In the genomic region with DNA sequence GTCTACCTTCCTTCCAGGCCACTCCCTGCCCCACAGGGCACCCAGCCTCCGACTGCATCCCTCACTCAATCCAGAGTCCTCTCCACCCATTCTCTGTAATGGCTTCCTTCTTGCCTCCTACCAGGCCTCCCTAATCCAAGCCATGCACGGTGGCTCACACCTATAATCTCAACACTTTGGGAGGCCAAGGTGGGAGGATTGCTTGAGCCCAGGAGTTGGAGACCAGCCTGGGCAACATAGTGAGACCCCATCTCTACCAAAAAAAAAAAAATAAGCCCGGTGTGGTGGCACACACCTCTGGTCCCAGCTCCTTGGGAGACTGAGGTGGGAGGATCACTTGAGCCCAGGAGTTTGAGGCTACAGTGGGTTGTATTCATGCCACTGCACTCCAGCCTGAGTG, we compare ENCODE assay signal across 9 cellular contexts. TPM values are rescaled to one million over a fixed set of nuclear protein-coding genes. Genes with fewer than 3 reads are reported as not detected.
DNase-seq lines count a peak whose midpoint lies in the region; ATAC-seq, FAIRE-seq and TF ChIP-seq lines count a peak whose summit lies in the region.
"Not testable (repeated sequence)": the region's sequence is repeated elsewhere in the genome, so short reads cannot be mapped to it uniquely, and the experiment has no call there.
"Had no signal": no experiment of that assay in that cellular context is flagged by ENCODE, and none has a peak within 500 bp of the region (broad histone marks: within the 10 kb centered on the region; RNA-seq: fewer than 3 reads in every experiment).

No MANE protein-coding gene starts in this region.

- not testable (repeated sequence) for H4K20me1 ChIP-seq in K562 (replicated peaks; ENCODE audit: control insufficient read depth, insufficient read depth, low read length)
- H4K20me1 ChIP-seq in neural progenitor cell (ENCODE audit: low read depth) = peaks cover 18% of the 10 kb centered on the region

- not testable (repeated sequence) for H3K9me3 ChIP-seq in HEK293 (ENCODE audit: control insufficient read depth, insufficient read depth, low read depth, low read length); K562 (replicated peaks; ENCODE audit: control insufficient read depth, insufficient read depth, low read depth, low read length); neural progenitor cell (ENCODE audit: low read depth)

- H3K4me3 Mint-ChIP-seq in WTC11; effector memory CD8-positive, alpha-beta T cell; neural progenitor cell; stimulated activated naive B cell treated with anti-CD40 and anti-IgM and Interleukin-4, amounts not matched to agents 10 μg/mL and 1 μg/mL and 100 μg/mL, for 72 hours: not testable (repeated sequence)
- H3K4me3 Mint-ChIP-seq in glutamatergic neuron (ENCODE audit: unreplicated experiment) = peak overlapping the region; percentile 69

- not testable (repeated sequence) for TF ChIP-seq RAD21 in K562 (CRISPR knock-in tag; conservative IDR thresholded peaks at IDR 0.05 in 1 of 2, IDR thresholded peaks at IDR 0.05 in 1 of 2)

- not testable (repeated sequence) for H2AFZ ChIP-seq in K562 (ENCODE audit: low read depth, low read length); neural progenitor cell (replicated peaks)

- FAIRE-seq in K562 (lab: Jason Lieb, UNC) = not testable (repeated sequence)

- TF ChIP-seq EP300 in K562 (IDR thresholded peaks at IDR 0.05; ENCODE audit: low read length) = not testable (repeated sequence)

- not testable (repeated sequence) for TF ChIP-seq CTCF in HEK293 (tag by site-specific recombination; IDR thresholded peaks at IDR 0.05); WTC11 (IDR thresholded peaks at IDR 0.05); K562 (IDR thresholded peaks at IDR 0.05 in 2 of 3, conservative IDR thresholded peaks at IDR 0.05 in 1 of 3; ENCODE audit: insufficient read depth in 2 of 3, low read depth in 1 of 3, low read length in 3 of 3); glutamatergic neuron (IDR thresholded peaks at IDR 0.05; ENCODE audit: partially characterized antibody, unreplicated experiment); neural progenitor cell (IDR thresholded peaks at IDR 0.05)

- not testable (repeated sequence) for H3K27me3 Mint-ChIP-seq in WTC11 (ENCODE audit: low read depth); effector memory CD8-positive, alpha-beta T cell; neural progenitor cell (ENCODE audit: insufficient read depth, low read depth); stimulated activated naive B cell treated with anti-CD40 and anti-IgM and Interleukin-4, amounts not matched to agents 10 μg/mL and 1 μg/mL and 100 μg/mL, for 72 hours
- H3K27me3 Mint-ChIP-seq in glutamatergic neuron (ENCODE audit: unreplicated experiment) = peaks cover 25% of the 10 kb centered on the region

- peaks cover 15% of the 10 kb centered on the region for H3K4me1 ChIP-seq in HEK293 (ENCODE audit: control insufficient read depth, insufficient read depth, low read length)
- H3K4me1 ChIP-seq in K562 (replicated peaks in 1 of 2; ENCODE audit: control insufficient read depth in 2 of 2, insufficient read depth in 2 of 2, low read length in 2 of 2) = peaks cover 34 to 54% of the 10 kb centered on the region in 2 experiments
- peaks cover 11% of the 10 kb centered on the region for H3K4me1 ChIP-seq in neural progenitor cell

- in situ Hi-C loops in K562 (cut with MboI) = not testable (repeated sequence)

- ATAC-seq in WTC11; activated naive CD4-positive, alpha-beta T cell treated with anti-CD3 and anti-CD28 coated beads, Interleukin-2, amount 50 U/mL, for 72 hours; K562; effector memory CD8-positive, alpha-beta T cell (replicated peaks); stimulated activated naive B cell treated with anti-CD40 and anti-IgM and Interleukin-4, amounts not matched to agents 10 μg/mL and 1 μg/mL and 100 μg/mL, for 72 hours (replicated peaks): not testable (repeated sequence)

- H3K4me1 Mint-ChIP-seq in WTC11; effector memory CD8-positive, alpha-beta T cell (ENCODE audit: low read depth in 2 of 2); stimulated activated naive B cell treated with anti-CD40 and anti-IgM and Interleukin-4, amounts not matched to agents 10 μg/mL and 1 μg/mL and 100 μg/mL, for 72 hours: not testable (repeated sequence)
- H3K4me1 Mint-ChIP-seq in glutamatergic neuron (ENCODE audit: low read depth, unreplicated experiment) (peaks cover 20% of the 10 kb centered on the region), neural progenitor cell (peaks cover 17% of the 10 kb centered on the region)

- not testable (repeated sequence) for TF ChIP-seq POLR2A in K562 (conservative IDR thresholded peaks at IDR 0.05)

- H3K9me1 ChIP-seq in K562 (ENCODE audit: control insufficient read depth, insufficient read depth, low read length) = not testable (repeated sequence)

- H3K9ac ChIP-seq in K562 (ENCODE audit: insufficient read depth in 1 of 2, low read depth in 2 of 2, low read length in 2 of 2) = peak overlapping the region in 1 of 2 experiments; percentile 43; a peak in 1 of 4 replicates
- H3K9ac ChIP-seq in neural progenitor cell = not testable (repeated sequence)

- H3K27me3 ChIP-seq in K562 (ENCODE audit: control insufficient read depth in 2 of 2, insufficient read depth in 2 of 2, low read length in 2 of 2); neural progenitor cell: not testable (repeated sequence)

- not testable (repeated sequence) for H3K27ac Mint-ChIP-seq in WTC11
- peak overlapping the region; percentile 16 to 51 for H3K27ac Mint-ChIP-seq in activated naive CD4-positive, alpha-beta T cell treated with anti-CD3 and anti-CD28 coated beads, Interleukin-2, amount 50 U/mL, for 72 hours
- H3K27ac Mint-ChIP-seq in effector memory CD8-positive, alpha-beta T cell = peak overlapping the region; percentile 10 to 46
- peak overlapping the region; percentile 59 for H3K27ac Mint-ChIP-seq in glutamatergic neuron (ENCODE audit: unreplicated experiment)
- peak overlapping the region; percentile 83 for H3K27ac Mint-ChIP-seq in neural progenitor cell
- H3K27ac Mint-ChIP-seq in stimulated activated naive B cell treated with anti-CD40 and anti-IgM and Interleukin-4, amounts not matched to agents 10 μg/mL and 1 μg/mL and 100 μg/mL, for 72 hours = peak overlapping the region; percentile 71

- peaks cover 10% of the 10 kb centered on the region for H3F3A ChIP-seq in neural progenitor cell (ENCODE audit: low read depth)

- peaks cover 10% of the 10 kb centered on the region; the same call in 2 of the 3 replicates for H3K79me2 ChIP-seq in K562 (ENCODE audit: control insufficient read depth, insufficient read depth, low read length)
- H3K79me2 ChIP-seq in neural progenitor cell (ENCODE audit: low read depth) = not testable (repeated sequence)

- H3K27ac ChIP-seq in HEK293 (ENCODE audit: extremely low read depth, low read depth, low read length); K562 (ENCODE audit: extremely low read depth, low read depth, low read length); neural progenitor cell: not testable (repeated sequence)

- H3K36me3 Mint-ChIP-seq in WTC11 = peaks cover 30% of the 10 kb centered on the region
- H3K36me3 Mint-ChIP-seq in activated naive CD4-positive, alpha-beta T cell treated with anti-CD3 and anti-CD28 coated beads, Interleukin-2, amount 50 U/mL, for 72 hours; glutamatergic neuron (ENCODE audit: unreplicated experiment): not testable (repeated sequence)
- H3K36me3 Mint-ChIP-seq in effector memory CD8-positive, alpha-beta T cell (ENCODE audit: insufficient read depth) = peaks cover 35% of the 10 kb centered on the region
- peaks cover 15% of the 10 kb centered on the region for H3K36me3 Mint-ChIP-seq in neural progenitor cell
- H3K36me3 Mint-ChIP-seq in stimulated activated naive B cell treated with anti-CD40 and anti-IgM and Interleukin-4, amounts not matched to agents 10 μg/mL and 1 μg/mL and 100 μg/mL, for 72 hours = peaks cover 27 to 42% of the 10 kb centered on the region in 2 donors

- intact Hi-C loops in K562 (cut with micrococcal nuclease) = not testable (repeated sequence)

- CTCF ChIA-PET in HEK293 (lab: Yijun Ruan, JAX) (interaction anchor here (1.6 kb wide), 1 partner anchor 153 kb away, joined by 3 read pairs; no protein-coding TSS in a partner anchor), WTC11 (lab: Charles Lee) (interaction anchor here (0.8 kb wide), 1 partner anchor 51 kb away, joined by 3 read pairs; no protein-coding TSS in a partner anchor)
- CTCF ChIA-PET in K562 (lab: Yijun Ruan, JAX; ENCODE audit: low intra/inter-chr PET ratio) = not testable (repeated sequence)

- BruUV-seq in K562 (replicated peaks; lab: Mats Ljungman, UMichigan) = not testable (repeated sequence)

- not testable (repeated sequence) for H3K4me3 ChIP-seq in HEK293 (ENCODE audit: low read depth, low read length); K562; neural progenitor cell

- POLR2A ChIA-PET in HEK293 (lab: Yijun Ruan, JAX); WTC11 (lab: Charles Lee): not testable (repeated sequence)
- POLR2A ChIA-PET in K562 (lab: Yijun Ruan, JAX) = interaction anchor here (1.3 to 1.5 kb wide), 2 partner anchors 26 to 95 kb away, joined by 4 to 6 read pairs; a partner anchor contains a TSS

- not testable (repeated sequence) for DNase-seq in WTC11 (ENCODE audit: low spot score); activated naive CD4-positive, alpha-beta T cell treated with anti-CD3 and anti-CD28 coated beads, Interleukin-2, amount 50 U/mL, for 72 hours (ENCODE audit: low spot score in 2 of 2); K562 (ENCODE audit: extremely low read depth in 1 of 4, low spot score in 3 of 4); effector memory CD8-positive, alpha-beta T cell; glutamatergic neuron; neural progenitor cell (ENCODE audit: low spot score); stimulated activated naive B cell treated with anti-CD40 and anti-IgM and Interleukin-4, amounts not matched to agents 10 μg/mL and 1 μg/mL and 100 μg/mL, for 72 hours

- WGBS in K562 (ENCODE audit: insufficient coverage, low coverage, missing lambda C conversion rate) = 76% methylated on average over 3 of the region's 3 CpGs

- not testable (repeated sequence) for H3K9me3 Mint-ChIP-seq in WTC11; activated naive CD4-positive, alpha-beta T cell treated with anti-CD3 and anti-CD28 coated beads, Interleukin-2, amount 50 U/mL, for 72 hours; effector memory CD8-positive, alpha-beta T cell; neural progenitor cell; stimulated activated naive B cell treated with anti-CD40 and anti-IgM and Interleukin-4, amounts not matched to agents 10 μg/mL and 1 μg/mL and 100 μg/mL, for 72 hours
- peaks cover 21% of the 10 kb centered on the region for H3K9me3 Mint-ChIP-seq in glutamatergic neuron (ENCODE audit: unreplicated experiment)

- H3K4me2 ChIP-seq in K562 (ENCODE audit: insufficient read depth, low read length); neural progenitor cell: not testable (repeated sequence)

- H3K36me3 ChIP-seq in HEK293 (ENCODE audit: control insufficient read depth in 2 of 2, insufficient read depth in 1 of 2, low read length in 2 of 2) (peaks cover 70 to 74% of the 10 kb centered on the region in 2 experiments), K562 (ENCODE audit: control insufficient read depth, insufficient read depth, low read length) (peaks cover 61% of the 10 kb centered on the region)
- not testable (repeated sequence) for H3K36me3 ChIP-seq in neural progenitor cell

RNA-seq across cellular contexts. Expression of a gene that starts 19.7 kb away (rescaled TPM):
- total RNA-seq in WTC11 (2021) = 0.21 to 0.31 TPM (median 0.25 TPM) in 3 replicates
- total RNA-seq in activated naive CD4-positive, alpha-beta T cell treated with anti-CD3 and anti-CD28 coated beads, Interleukin-2, amount 50 U/mL, for 72 hours = not detected
- total RNA-seq in K562 (2011; cell fraction: chromatin; rRNA removed; ENCODE audit: low replicate concordance) = not detected in 2 replicates
- total RNA-seq in K562 (2011; cell fraction: nucleolus; rRNA removed) = 0.13 TPM in 1 of 2 replicates, not detected in the other
- total RNA-seq in K562 (2011; cell fraction: nucleoplasm; rRNA removed) = 0.31 TPM in 1 of 2 replicates, not detected in the other
- total RNA-seq in K562 (2014; rRNA removed) = 0.08 TPM in 1 of 2 replicates, not detected in the other
- not detected in 2 replicates for total RNA-seq in K562 (2014; rRNA removed; fragmentation: Illumina TruSeq; extraction: Trizol)
- total RNA-seq in K562 (2015; rRNA removed; fragmentation: Illumina TruSeq; extraction: Trizol) = not detected in 2 replicates
- 0.07 and 0.09 TPM in 2 replicates for total RNA-seq in K562 (2021)
- polyA plus RNA-seq in K562 (2011; rRNA removed) = 0.06 TPM in 1 of 2 replicates, not detected in the other
- polyA plus RNA-seq in K562 (2011; cell fraction: cytosol; rRNA removed) = 0.06 TPM in 2 replicates
- 0.10 TPM in 1 of 2 replicates, not detected in the other for polyA plus RNA-seq in K562 (2011; cell fraction: nucleus; rRNA removed)
- 0.08 and 0.10 TPM in 2 replicates for polyA plus RNA-seq in K562 (2012)
- polyA plus RNA-seq in K562 (2014; fragmentation: Illumina TruSeq; extraction: Trizol) = not detected in 2 replicates
- polyA plus RNA-seq in K562 (2014; fragmentation: Nextera tagmentation; extraction: Ambion mirVana) = not detected
- polyA plus RNA-seq in K562 (2014; rRNA removed) = 0.05 TPM in 1 of 2 replicates, not detected in the other
- not detected in 2 replicates for polyA minus RNA-seq in K562 (2011; rRNA and poly(A)+ RNA removed)
- not detected in 2 replicates for polyA minus RNA-seq in K562 (2011; cell fraction: cytosol; rRNA and poly(A)+ RNA removed)
- polyA minus RNA-seq in K562 (2011; cell fraction: nucleus; rRNA and poly(A)+ RNA removed) = not detected in 2 replicates
- not detected for total RNA-seq in glutamatergic neuron (ENCODE audit: unreplicated experiment)
- 0.34 TPM in 1 of 2 replicates, not detected in the other for total RNA-seq in neural progenitor cell (ENCODE audit: low replicate concordance)
- total RNA-seq: Caco-2 had no signal

RNA-seq across cellular contexts. Expression of a gene that starts 21.8 kb away (rescaled TPM):
- 190 to 200 TPM (median 193 TPM) in 3 replicates for total RNA-seq in WTC11 (2021)
- 10 to 100 TPM; 79.9 to 85.4 TPM for total RNA-seq in activated naive CD4-positive, alpha-beta T cell treated with anti-CD3 and anti-CD28 coated beads, Interleukin-2, amount 50 U/mL, for 72 hours
- 107 and 382 TPM in 2 replicates for total RNA-seq in K562 (2011; cell fraction: chromatin; rRNA removed; ENCODE audit: low replicate concordance)
- 428 and 489 TPM in 2 replicates for total RNA-seq in K562 (2011; cell fraction: nucleolus; rRNA removed)
- total RNA-seq in K562 (2011; cell fraction: nucleoplasm; rRNA removed) = 273 and 275 TPM in 2 replicates
- total RNA-seq in K562 (2014; rRNA removed) = 112 and 167 TPM in 2 replicates
- 25.6 and 32.7 TPM in 2 replicates for total RNA-seq in K562 (2014; rRNA removed; fragmentation: Illumina TruSeq; extraction: Trizol)
- 63.5 and 72.9 TPM in 2 replicates for total RNA-seq in K562 (2015; rRNA removed; fragmentation: Illumina TruSeq; extraction: Trizol)
- 121 and 128 TPM in 2 replicates for total RNA-seq in K562 (2021)
- polyA plus RNA-seq in K562 (2011; rRNA removed) = 72.7 and 167 TPM in 2 replicates
- 103 and 259 TPM in 2 replicates for polyA plus RNA-seq in K562 (2011; cell fraction: cytosol; rRNA removed)
- 92.2 and 141 TPM in 2 replicates for polyA plus RNA-seq in K562 (2011; cell fraction: nucleus; rRNA removed)
- 172 and 394 TPM in 2 replicates for polyA plus RNA-seq in K562 (2012)
- 79.3 and 129 TPM in 2 replicates for polyA plus RNA-seq in K562 (2014; fragmentation: Illumina TruSeq; extraction: Trizol)
- 1 to 10 TPM; 2.3 to 5.8 TPM for polyA plus RNA-seq in K562 (2014; fragmentation: Nextera tagmentation; extraction: Ambion mirVana)
- 81.6 and 91.2 TPM in 2 replicates for polyA plus RNA-seq in K562 (2014; rRNA removed)
- polyA minus RNA-seq in K562 (2011; rRNA and poly(A)+ RNA removed) = 36.8 and 45.4 TPM in 2 replicates
- 168 and 196 TPM in 2 replicates for polyA minus RNA-seq in K562 (2011; cell fraction: cytosol; rRNA and poly(A)+ RNA removed)
- polyA minus RNA-seq in K562 (2011; cell fraction: nucleus; rRNA and poly(A)+ RNA removed) = 38.8 and 46.8 TPM in 2 replicates
- 1,227 TPM for total RNA-seq in glutamatergic neuron (ENCODE audit: unreplicated experiment)
- total RNA-seq in neural progenitor cell (ENCODE audit: low replicate concordance) = 116 and 289 TPM in 2 replicates

RNA-seq across cellular contexts. Expression of a gene that starts 22.1 kb away (rescaled TPM):
- total RNA-seq in WTC11 (2021) (14.7 to 17.2 TPM (median 15.6 TPM) in 3 replicates), K562 (2014; rRNA removed) (15.8 and 18.7 TPM in 2 replicates), K562 (2014; rRNA removed; fragmentation: Illumina TruSeq; extraction: Trizol) (3.3 and 4.0 TPM in 2 replicates), K562 (2015; rRNA removed; fragmentation: Illumina TruSeq; extraction: Trizol) (9.6 and 11.0 TPM in 2 replicates), K562 (2021) (26.1 and 27.3 TPM in 2 replicates), glutamatergic neuron (ENCODE audit: unreplicated experiment) (25.8 TPM), neural progenitor cell (ENCODE audit: low replicate concordance) (10.6 and 13.1 TPM in 2 replicates)
- 10 to 100 TPM; 18.9 to 24.1 TPM for total RNA-seq in activated naive CD4-positive, alpha-beta T cell treated with anti-CD3 and anti-CD28 coated beads, Interleukin-2, amount 50 U/mL, for 72 hours
- total RNA-seq in K562 (2011; cell fraction: chromatin; rRNA removed; ENCODE audit: low replicate concordance) = 54.6 and 104 TPM in 2 replicates
- 38.6 and 39.2 TPM in 2 replicates for total RNA-seq in K562 (2011; cell fraction: nucleolus; rRNA removed)
- 46.7 and 47.2 TPM in 2 replicates for total RNA-seq in K562 (2011; cell fraction: nucleoplasm; rRNA removed)
- polyA plus RNA-seq in K562 (2011; rRNA removed) (21.6 and 24.9 TPM in 2 replicates), K562 (2014; fragmentation: Illumina TruSeq; extraction: Trizol) (15.2 and 18.3 TPM in 2 replicates), K562 (2014; fragmentation: Nextera tagmentation; extraction: Ambion mirVana) (under 1 TPM; 0.08 to 0.66 TPM), K562 (2014; rRNA removed) (14.7 and 20.5 TPM in 2 replicates)
- 20.1 and 41.9 TPM in 2 replicates for polyA plus RNA-seq in K562 (2011; cell fraction: cytosol; rRNA removed)
- 26.9 and 32.6 TPM in 2 replicates for polyA plus RNA-seq in K562 (2011; cell fraction: nucleus; rRNA removed)
- 14.8 and 15.2 TPM in 2 replicates for polyA plus RNA-seq in K562 (2012)
- polyA minus RNA-seq in K562 (2011; rRNA and poly(A)+ RNA removed) = 25.2 and 45.6 TPM in 2 replicates
- 13.1 and 23.2 TPM in 2 replicates for polyA minus RNA-seq in K562 (2011; cell fraction: cytosol; rRNA and poly(A)+ RNA removed)
- 12.1 and 14.4 TPM in 2 replicates for polyA minus RNA-seq in K562 (2011; cell fraction: nucleus; rRNA and poly(A)+ RNA removed)

RNA-seq across cellular contexts. Expression of a gene that starts 42.9 kb away (rescaled TPM):
- total RNA-seq in WTC11 (2021) (8.2 to 8.4 TPM (median 8.3 TPM) in 3 replicates), K562 (2014; rRNA removed) (2.8 and 3.8 TPM in 2 replicates), K562 (2014; rRNA removed; fragmentation: Illumina TruSeq; extraction: Trizol) (0.61 and 0.65 TPM in 2 replicates), K562 (2015; rRNA removed; fragmentation: Illumina TruSeq; extraction: Trizol) (1.8 and 2.0 TPM in 2 replicates), K562 (2021) (2.9 and 3.5 TPM in 2 replicates), glutamatergic neuron (ENCODE audit: unreplicated experiment) (4.7 TPM), neural progenitor cell (ENCODE audit: low replicate concordance) (1.4 and 4.7 TPM in 2 replicates)
- total RNA-seq in activated naive CD4-positive, alpha-beta T cell treated with anti-CD3 and anti-CD28 coated beads, Interleukin-2, amount 50 U/mL, for 72 hours = 1 to 10 TPM in 1 of 2 donors, under 1 TPM in 1; 0.77 to 1.6 TPM
- 1.8 and 4.5 TPM in 2 replicates for total RNA-seq in K562 (2011; cell fraction: chromatin; rRNA removed; ENCODE audit: low replicate concordance)
- 2.7 and 2.8 TPM in 2 replicates for total RNA-seq in K562 (2011; cell fraction: nucleolus; rRNA removed)
- total RNA-seq in K562 (2011; cell fraction: nucleoplasm; rRNA removed) = 2.1 and 2.2 TPM in 2 replicates
- polyA plus RNA-seq in K562 (2011; rRNA removed) (1.5 and 1.7 TPM in 2 replicates), K562 (2014; fragmentation: Illumina TruSeq; extraction: Trizol) (1.3 and 2.1 TPM in 2 replicates), K562 (2014; fragmentation: Nextera tagmentation; extraction: Ambion mirVana) (not detected), K562 (2014; rRNA removed) (1.4 and 1.7 TPM in 2 replicates)
- polyA plus RNA-seq in K562 (2011; cell fraction: cytosol; rRNA removed) = 1.4 and 1.7 TPM in 2 replicates
- polyA plus RNA-seq in K562 (2011; cell fraction: nucleus; rRNA removed) = 1.0 and 1.8 TPM in 2 replicates
- 2.5 and 4.5 TPM in 2 replicates for polyA plus RNA-seq in K562 (2012)
- 1.4 and 1.5 TPM in 2 replicates for polyA minus RNA-seq in K562 (2011; rRNA and poly(A)+ RNA removed)
- 2.1 and 2.8 TPM in 2 replicates for polyA minus RNA-seq in K562 (2011; cell fraction: cytosol; rRNA and poly(A)+ RNA removed)
- 0.54 and 1.00 TPM in 2 replicates for polyA minus RNA-seq in K562 (2011; cell fraction: nucleus; rRNA and poly(A)+ RNA removed)

RNA-seq across cellular contexts. Expression of a gene that starts 55.5 kb away (rescaled TPM):
- total RNA-seq in WTC11 (2021) = 6.8 to 8.6 TPM (median 7.4 TPM) in 3 replicates
- 10 to 100 TPM; 13.8 to 17.9 TPM for total RNA-seq in activated naive CD4-positive, alpha-beta T cell treated with anti-CD3 and anti-CD28 coated beads, Interleukin-2, amount 50 U/mL, for 72 hours
- 3.1 and 8.3 TPM in 2 replicates for total RNA-seq in K562 (2011; cell fraction: chromatin; rRNA removed; ENCODE audit: low replicate concordance)
- total RNA-seq in K562 (2011; cell fraction: nucleolus; rRNA removed) = 10.3 and 11.0 TPM in 2 replicates
- total RNA-seq in K562 (2011; cell fraction: nucleoplasm; rRNA removed) = 7.5 and 8.9 TPM in 2 replicates
- total RNA-seq in K562 (2014; rRNA removed) = 8.1 and 10.9 TPM in 2 replicates
- 2.1 and 2.8 TPM in 2 replicates for total RNA-seq in K562 (2014; rRNA removed; fragmentation: Illumina TruSeq; extraction: Trizol)
- total RNA-seq in K562 (2015; rRNA removed; fragmentation: Illumina TruSeq; extraction: Trizol) = 4.9 and 5.5 TPM in 2 replicates
- total RNA-seq in K562 (2021) = 8.7 and 8.9 TPM in 2 replicates
- 6.1 and 6.8 TPM in 2 replicates for polyA plus RNA-seq in K562 (2011; rRNA removed)
- polyA plus RNA-seq in K562 (2011; cell fraction: cytosol; rRNA removed) = 7.4 and 18.7 TPM in 2 replicates
- polyA plus RNA-seq in K562 (2011; cell fraction: nucleus; rRNA removed) = 5.6 and 9.1 TPM in 2 replicates
- polyA plus RNA-seq in K562 (2012) = 6.7 and 8.9 TPM in 2 replicates
- 2.3 and 5.0 TPM in 2 replicates for polyA plus RNA-seq in K562 (2014; fragmentation: Illumina TruSeq; extraction: Trizol)
- under 1 TPM; 0.15 to 0.85 TPM for polyA plus RNA-seq in K562 (2014; fragmentation: Nextera tagmentation; extraction: Ambion mirVana)
- polyA plus RNA-seq in K562 (2014; rRNA removed) = 6.7 TPM in 2 replicates
- 1.9 and 2.1 TPM in 2 replicates for polyA minus RNA-seq in K562 (2011; rRNA and poly(A)+ RNA removed)
- 3.5 and 4.5 TPM in 2 replicates for polyA minus RNA-seq in K562 (2011; cell fraction: cytosol; rRNA and poly(A)+ RNA removed)
- 1.8 and 3.6 TPM in 2 replicates for polyA minus RNA-seq in K562 (2011; cell fraction: nucleus; rRNA and poly(A)+ RNA removed)
- total RNA-seq in glutamatergic neuron (ENCODE audit: unreplicated experiment) = 3.6 TPM
- 2.4 and 5.5 TPM in 2 replicates for total RNA-seq in neural progenitor cell (ENCODE audit: low replicate concordance)
